ENCODE assay signal across 19 cellular contexts in the genomic region with DNA sequence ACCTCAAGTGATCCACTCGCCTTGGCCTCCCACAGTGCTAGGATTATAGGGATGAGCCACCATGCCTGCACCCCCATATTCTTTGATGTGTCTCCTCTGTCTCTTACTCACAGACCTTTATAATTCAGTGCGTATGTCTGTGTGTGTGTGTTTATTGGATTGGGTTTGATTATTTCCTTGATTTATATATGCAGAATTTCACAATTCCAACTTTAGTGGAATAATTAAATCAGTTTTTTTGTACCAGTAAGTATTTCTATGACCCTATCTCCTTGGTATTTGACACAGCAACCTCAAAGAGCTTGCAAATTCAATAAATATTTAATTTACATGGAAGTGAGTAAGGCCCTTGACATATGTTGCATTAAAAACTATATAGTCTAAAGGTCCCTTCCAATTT.
"Had no signal": no experiment of that assay in that cellular context is flagged by ENCODE, and none has a peak within 500 bp of the region (broad histone marks: within the 10 kb centered on the region; RNA-seq: fewer than 3 reads in every experiment).

No MANE protein-coding gene starts in this region.

- H3K36me3 ChIP-seq: cardiac muscle cell, sigmoid colon, suprapubic skin, upper lobe of left lung had no signal

- H3K27me3 ChIP-seq: cardiac muscle cell, sigmoid colon, suprapubic skin, upper lobe of left lung had no signal

- H3K4me1 ChIP-seq: sigmoid colon, upper lobe of left lung had no signal

- DNase-seq: activated CD4-positive, CD25-positive, alpha-beta regulatory T cell; activated gamma-delta T cell; activated naive CD8-positive, alpha-beta T cell treated with anti-CD3 and anti-CD28 coated beads for 36 hours; activated T-cell treated with anti-CD3 and anti-CD28 coated beads, Interleukin-2, amount 50 U/mL, for 24 hours; aorta; cortex of kidney; effector CD8-positive, alpha-beta T cell; foreskin melanocyte; head of caudate nucleus; mammary epithelial cell; sigmoid colon; stimulated activated CD4-positive, alpha-beta T cell treated with anti-CD3 and anti-CD28 coated beads, Interleukin-4, amount 100 ng/mL, for 1 hour; stimulated activated CD8-positive, alpha-beta memory T cell treated with anti-CD3 and anti-CD28 coated beads, Interleukin-4, amount 100 ng/mL, for 48 hours; stimulated activated naive CD8-positive, alpha-beta T cell treated with anti-CD3 and anti-CD28 coated beads, Interleukin-15, Interleukin-2, amounts not matched to agents 100 U/mL and 50 U/mL, for 24 hours; T-helper 2 cell; upper lobe of left lung had no signal

- H3K4me3 ChIP-seq: cardiac muscle cell, sigmoid colon, suprapubic skin, upper lobe of left lung had no signal

- H3K9me3 ChIP-seq: sigmoid colon, suprapubic skin, upper lobe of left lung had no signal

- H3K27ac ChIP-seq: cardiac muscle cell, epithelial cell of prostate, suprapubic skin, upper lobe of left lung had no signal
